ENCODE assay signal across 1 cellular context in genomic region chr17:59619313-59620063, GRCh38.
A peak's percentile ranks its signal among the peaks of the same experiment; 100 is the strongest.
TF ChIP-seq lines count a peak whose summit lies in the region.

TSS of gene CLTC (plus strand) at chr17:59619895. CDS start at chr17:59620132, 237 bp downstream.

TF ChIP-seq in A549, 52 proteins besides CTCF, POLR2A, EP300 and RAD21 (continued from another document):
- TF ChIP-seq SREBF2 (IDR thresholded peaks at IDR 0.05) (no peak), TFCP2L1 (CRISPR knock-in tag; IDR thresholded peaks at IDR 0.05) (peak; percentile 92; the same call in 1 of the 2 replicates), POLR2AphosphoS2 (conservative IDR thresholded peaks at IDR 0.05; ENCODE audit: low read length) (no peak), ZFP36 (IDR thresholded peaks at IDR 0.05; ENCODE audit: borderline replicate concordance, partially characterized antibody) (no peak), ZSCAN20 (CRISPR knock-in tag; IDR thresholded peaks at IDR 0.05) (no peak), HDAC2 (IDR thresholded peaks at IDR 0.05) (no peak), MAZ (IDR thresholded peaks at IDR 0.05; ENCODE audit: borderline replicate concordance, low read depth, low read length) (peak; percentile 85; the same call in 1 of the 2 replicates), RFX5 (IDR thresholded peaks at IDR 0.05) (peak; percentile 40; the same call in 1 of the 2 replicates), SMC3 (IDR thresholded peaks at IDR 0.05) (no peak), MAX (IDR thresholded peaks at IDR 0.05) (peak; percentile 97), CBX2 (IDR thresholded peaks at IDR 0.05; ENCODE audit: borderline replicate concordance, low read depth) (no peak), CHD4 (IDR thresholded peaks at IDR 0.05; ENCODE audit: borderline replicate concordance) (no peak), KDM5A (IDR thresholded peaks at IDR 0.05) (no peak), EHF (CRISPR knock-in tag; IDR thresholded peaks at IDR 0.05) (0 out of 2 replicates have a peak, but pooled peaks have one; percentile 80), HOXB13 (CRISPR knock-in tag; IDR thresholded peaks at IDR 0.05; ENCODE audit: low read depth) (peak; percentile 51; the same call in 1 of the 2 replicates), BHLHE40 (IDR thresholded peaks at IDR 0.05; ENCODE audit: low read depth, low read length) (peak; percentile 83), NPAS2 (CRISPR knock-in tag; IDR thresholded peaks at IDR 0.05; ENCODE audit: borderline replicate concordance) (no peak; the same call in 1 of the 2 replicates), HES2 (IDR thresholded peaks at IDR 0.05) (no peak), JUN (IDR thresholded peaks at IDR 0.05) (peak; percentile 96 to 99), GATA3 (IDR thresholded peaks at IDR 0.05; ENCODE audit: borderline replicate concordance) (peak; percentile 61), ESRRA (IDR thresholded peaks at IDR 0.05; ENCODE audit: borderline replicate concordance, low read length) (0 out of 2 replicates have a peak, but pooled peaks have one; percentile 34), RNF2 (IDR thresholded peaks at IDR 0.05; ENCODE audit: borderline replicate concordance, low read depth) (no peak), NFE2L2 (conservative IDR thresholded peaks at IDR 0.05; ENCODE audit: low read length) (peak; percentile 74), HOXA7 (CRISPR knock-in tag; IDR thresholded peaks at IDR 0.05) (no peak), FOSB (CRISPR knock-in tag; IDR thresholded peaks at IDR 0.05) (no peak), NR3C1 (IDR thresholded peaks at IDR 0.05) (no peak), E2F6 (IDR thresholded peaks at IDR 0.05; ENCODE audit: borderline replicate concordance, low read depth) (peak; percentile 63), USF2 (IDR thresholded peaks at IDR 0.05) (peak; percentile 93), FOXS1 (CRISPR knock-in tag; IDR thresholded peaks at IDR 0.05) (peak; percentile 75; the same call in 1 of the 2 replicates), KDM1A (IDR thresholded peaks at IDR 0.05; ENCODE audit: low read depth) (no peak), MAFK (IDR thresholded peaks at IDR 0.05; ENCODE audit: partially characterized antibody) (peak; percentile 90)
